ENCODE assay signal across 13 cellular contexts in the genomic region with DNA sequence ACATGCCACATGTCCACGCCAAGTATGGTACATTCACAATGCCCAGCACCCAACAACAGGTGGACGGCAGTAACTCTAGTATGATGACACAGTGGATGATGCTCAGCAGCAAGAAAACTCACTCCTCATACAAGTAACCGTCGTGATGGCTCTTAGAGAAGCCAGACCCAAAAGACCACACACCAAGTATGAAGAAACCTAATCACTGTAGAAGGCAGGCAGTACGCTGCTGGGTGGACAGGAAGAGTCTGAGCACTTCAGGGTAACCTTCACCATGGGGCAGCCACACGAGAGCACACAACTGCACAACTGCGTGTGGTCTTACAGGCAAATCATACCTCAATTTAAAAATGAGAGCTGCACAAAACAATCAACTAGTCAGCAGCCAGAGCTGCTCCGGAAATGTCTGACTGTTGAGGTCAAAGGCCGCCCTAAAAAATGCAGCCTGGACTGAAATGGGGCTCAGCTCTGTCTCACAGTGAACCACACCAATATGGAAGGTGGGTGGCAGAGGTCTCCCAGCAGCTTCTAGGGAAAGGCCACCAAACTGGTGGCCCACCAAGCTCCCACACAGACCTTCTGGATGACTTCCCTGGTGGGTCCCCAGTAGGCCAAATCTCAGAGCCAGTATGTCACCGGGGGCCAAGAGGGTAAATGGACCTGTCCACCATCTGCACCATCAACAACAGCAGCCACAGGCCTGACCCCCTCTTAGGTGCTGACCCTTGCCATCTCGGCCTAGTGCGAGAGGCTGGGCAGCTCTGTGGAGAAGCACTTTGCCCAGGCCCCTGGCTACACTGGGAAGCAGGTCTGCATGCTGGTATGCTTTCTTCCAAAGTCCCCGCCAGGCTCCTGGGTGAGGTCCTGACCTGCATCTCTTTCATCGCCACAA. TPM values are rescaled to one million over a fixed set of nuclear protein-coding genes. Genes with fewer than 3 reads are reported as not detected.
DNase-seq lines count a peak whose midpoint lies in the region; ATAC-seq, FAIRE-seq and TF ChIP-seq lines count a peak whose summit lies in the region.
"Had no signal": no experiment of that assay in that cellular context is flagged by ENCODE, and none has a peak within 500 bp of the region (broad histone marks: within the 10 kb centered on the region; RNA-seq: fewer than 3 reads in every experiment).

No MANE protein-coding gene starts in this region.

- FAIRE-seq in K562 (lab: Jason Lieb, UNC) (peak; percentile 42), keratinocyte (lab: Jason Lieb, UNC) (no peak)

- H3K4me2 ChIP-seq in K562 (ENCODE audit: insufficient read depth, low read length) (no peak overlapping the region), keratinocyte (ENCODE audit: control insufficient read depth, extremely low read depth, insufficient read depth, low read depth, low read length) (no peak overlapping the region)
- H3K4me2 ChIP-seq: SK-N-SH had no signal

- CTCF ChIA-PET in K562 (lab: Yijun Ruan, JAX; ENCODE audit: low intra/inter-chr PET ratio): no interaction called here

- 61% methylated on average over 14 of the region's 14 CpGs for WGBS in K562 (ENCODE audit: insufficient coverage, low coverage, missing lambda C conversion rate)

- intact Hi-C loops in K562 (cut with micrococcal nuclease): no loop called here

- dilution Hi-C loops in keratinocyte (cut with MboI; ENCODE audit: extremely low pct_ligation_motif_present, low sequenced_read_pairs): no loop called here

- TF ChIP-seq POLR2A in K562 (conservative IDR thresholded peaks at IDR 0.05): no peak

- POLR2A ChIA-PET in K562 (lab: Yijun Ruan, JAX): interaction anchor here (0.6 to 2.0 kb wide), 3 partner anchors 13 to 77 kb away, joined by 3 to 10 read pairs (median 3); a partner anchor contains a TSS

- H3K4me3 ChIP-seq in K562 (no peak overlapping the region), keratinocyte (ENCODE audit: control insufficient read depth in 2 of 3, extremely low read depth in 1 of 3, insufficient read depth in 2 of 3, low read depth in 1 of 3, low read length in 3 of 3) (no peak overlapping the region)

- peaks cover 91% of the 10 kb centered on the region for H3K79me2 ChIP-seq in K562 (ENCODE audit: control insufficient read depth, insufficient read depth, low read length)
- peaks cover 98% of the 10 kb centered on the region for H3K79me2 ChIP-seq in keratinocyte (ENCODE audit: control insufficient read depth, insufficient read depth, low read length)

- peak; percentile 16 for ATAC-seq in K562
- no peak for ATAC-seq in GM19467 (IDR thresholded peaks at IDR 0.05; ENCODE audit: unreplicated experiment)

- no peak for TF ChIP-seq EP300 in K562 (IDR thresholded peaks at IDR 0.05; ENCODE audit: low read length)

- no peaks in the 10 kb centered on the region for H3K9me3 ChIP-seq in K562 (replicated peaks; ENCODE audit: control insufficient read depth, insufficient read depth, low read depth, low read length)
- H3K9me3 ChIP-seq in keratinocyte (ENCODE audit: control insufficient read depth, low read depth, low read length): no peaks in the 10 kb centered on the region
- H3K9me3 ChIP-seq: SK-N-SH had no signal

- H3K27me3 ChIP-seq in K562 (ENCODE audit: control insufficient read depth in 2 of 2, insufficient read depth in 2 of 2, low read length in 2 of 2): no peaks in the 10 kb centered on the region
- H3K27me3 ChIP-seq in keratinocyte (ENCODE audit: control insufficient read depth, extremely low read depth, insufficient read depth, low read length): no peaks in the 10 kb centered on the region

- H3K27ac ChIP-seq in K562 (ENCODE audit: extremely low read depth, low read depth, low read length) (no peak overlapping the region), keratinocyte (ENCODE audit: control insufficient read depth, insufficient read depth, low read length) (peak overlapping the region; percentile 1)

- BruUV-seq in K562 (replicated peaks; lab: Mats Ljungman, UMichigan): no TSS peak

- DNase-seq in HCEC 1CT (peak; percentile 67), K562 (ENCODE audit: extremely low read depth in 1 of 4, low spot score in 3 of 4) (peak in 1 of 4 experiments; percentile 20), keratinocyte (ENCODE audit: low read depth, low spot score) (no peak), smooth muscle cell of the brain vasculature (ENCODE audit: low read depth, low spot score) (peak; percentile 10), Kasumi-1 (lab: John Stamatoyannopoulos, UW) (no peak), retina (no peak), mucosa of gallbladder (ENCODE audit: low spot score) (no peak)
- DNase-seq: activated CD4-positive, alpha-beta T cell treated with anti-CD3 and anti-CD28 coated beads, Interleukin-2, amount 10 ng/mL, durations not matched to agents 24 days and 14 days; hypothalamus; SK-N-SH; stimulated activated CD4-positive, alpha-beta T cell treated with anti-CD3 and anti-CD28 coated beads, Interleukin-12 subunit alpha, Interleukin-12 subunit beta, amount 100 ng/mL, for 4 hours; stimulated activated CD8-positive, alpha-beta memory T cell treated with anti-CD3 and anti-CD28 coated beads, Interleukin-4, amount 100 ng/mL, for 48 hours had no signal

- H3K4me1 ChIP-seq in K562 (replicated peaks in 1 of 2; ENCODE audit: control insufficient read depth in 2 of 2, insufficient read depth in 2 of 2, low read length in 2 of 2) (peaks cover 34 to 43% of the 10 kb centered on the region in 2 experiments), keratinocyte (ENCODE audit: control insufficient read depth, extremely low read depth, insufficient read depth, low read length) (peaks cover 43% of the 10 kb centered on the region)

- no peak overlapping the region for H2AFZ ChIP-seq in K562 (ENCODE audit: low read depth, low read length)
- no peak overlapping the region for H2AFZ ChIP-seq in keratinocyte (ENCODE audit: control insufficient read depth, low read length)

- TF ChIP-seq CTCF in K562 (IDR thresholded peaks at IDR 0.05 in 2 of 3, conservative IDR thresholded peaks at IDR 0.05 in 1 of 3; ENCODE audit: insufficient read depth in 2 of 3, low read depth in 1 of 3, low read length in 3 of 3) (no peak), keratinocyte (optimal IDR thresholded peaks at IDR 0.05 in 1 of 3, IDR thresholded peaks at IDR 0.05 in 1 of 3, conservative IDR thresholded peaks at IDR 0.05 in 1 of 3; ENCODE audit: extremely low read depth in 1 of 3, insufficient read depth in 2 of 3, low read length in 3 of 3) (no peak)

- H3K9me1 ChIP-seq in K562 (ENCODE audit: control insufficient read depth, insufficient read depth, low read length): peaks cover 13% of the 10 kb centered on the region
- peaks cover 17% of the 10 kb centered on the region for H3K9me1 ChIP-seq in keratinocyte (ENCODE audit: control insufficient read depth, extremely low read depth, insufficient read depth, low read length)

- peak overlapping the region in 1 of 2 experiments; percentile 68; a peak in 2 of 4 replicates for H3K9ac ChIP-seq in K562 (ENCODE audit: insufficient read depth in 1 of 2, low read depth in 2 of 2, low read length in 2 of 2)
- H3K9ac ChIP-seq in keratinocyte (ENCODE audit: control insufficient read depth, extremely low read depth, insufficient read depth, low read length): no peak overlapping the region
- H3K9ac ChIP-seq: SK-N-SH had no signal

- in situ Hi-C loops in K562 (cut with MboI): no loop called here

- 0 out of 3 replicates have a peak, but pooled peaks cover 3% of the 10 kb centered on the region for H3K36me3 ChIP-seq in K562 (ENCODE audit: control insufficient read depth, insufficient read depth, low read length)
- no peaks in the 10 kb centered on the region for H3K36me3 ChIP-seq in keratinocyte (ENCODE audit: control insufficient read depth in 2 of 2, extremely low read depth in 1 of 2, insufficient read depth in 2 of 2, low read length in 2 of 2)

- H4K20me1 ChIP-seq in K562 (replicated peaks; ENCODE audit: control insufficient read depth, insufficient read depth, low read length) (peaks cover 28% of the 10 kb centered on the region), keratinocyte (ENCODE audit: control insufficient read depth, extremely low read depth, insufficient read depth, low read length) (peaks cover 9% of the 10 kb centered on the region)

- TF ChIP-seq RAD21 in K562 (CRISPR knock-in tag; conservative IDR thresholded peaks at IDR 0.05 in 1 of 2, IDR thresholded peaks at IDR 0.05 in 1 of 2): no peak

RNA-seq across cellular contexts. Expression of a gene that starts 17.8 kb away (rescaled TPM):
- total RNA-seq in K562 (2011; cell fraction: chromatin; rRNA removed; ENCODE audit: low replicate concordance): 11.6 and 16.6 TPM in 2 replicates
- 8.3 and 9.7 TPM in 2 replicates for total RNA-seq in K562 (2011; cell fraction: nucleolus; rRNA removed)
- 13.4 and 19.4 TPM in 2 replicates for total RNA-seq in K562 (2011; cell fraction: nucleoplasm; rRNA removed)
- total RNA-seq in K562 (2014; rRNA removed) (18.8 and 20.9 TPM in 2 replicates), K562 (2014; rRNA removed; fragmentation: Illumina TruSeq; extraction: Trizol) (10.3 and 11.8 TPM in 2 replicates), K562 (2015; rRNA removed; fragmentation: Illumina TruSeq; extraction: Trizol) (16.9 and 17.9 TPM in 2 replicates), K562 (2021) (22.4 and 23.4 TPM in 2 replicates), mucosa of gallbladder (26.9 TPM)
- polyA plus RNA-seq in K562 (2011; rRNA removed) (6.1 and 6.6 TPM in 2 replicates), K562 (2014; fragmentation: Illumina TruSeq; extraction: Trizol) (11.0 and 12.7 TPM in 2 replicates), K562 (2014; fragmentation: Nextera tagmentation; extraction: Ambion mirVana) (1 to 10 TPM; 3.6 to 4.3 TPM), K562 (2014; rRNA removed) (12.1 and 14.1 TPM in 2 replicates), keratinocyte (26.9 to 47.3 TPM (median 41.9 TPM) in 3 replicates)
- 6.7 and 7.1 TPM in 2 replicates for polyA plus RNA-seq in K562 (2011; cell fraction: cytosol; rRNA removed)
- 19.7 and 24.3 TPM in 2 replicates for polyA plus RNA-seq in K562 (2011; cell fraction: nucleus; rRNA removed)
- polyA plus RNA-seq in K562 (2012): 13.0 and 13.4 TPM in 2 replicates
- 4.7 and 6.5 TPM in 2 replicates for polyA minus RNA-seq in K562 (2011; rRNA and poly(A)+ RNA removed)
- 6.4 and 8.6 TPM in 2 replicates for polyA minus RNA-seq in K562 (2011; cell fraction: cytosol; rRNA and poly(A)+ RNA removed)
- polyA minus RNA-seq in K562 (2011; cell fraction: nucleus; rRNA and poly(A)+ RNA removed): 7.7 and 8.9 TPM in 2 replicates
- 97.4 TPM for polyA plus RNA-seq in keratinocyte (2011; ENCODE audit: low read depth)
- 42.9 and 60.3 TPM in 2 replicates for polyA plus RNA-seq in keratinocyte (2011; cell fraction: cytosol; rRNA removed)
- 76.7 and 81.0 TPM in 2 replicates for polyA plus RNA-seq in keratinocyte (2011; cell fraction: nucleus; rRNA removed)
- polyA plus RNA-seq in keratinocyte (2012; ENCODE audit: low replicate concordance): 63.7 and 91.3 TPM in 2 replicates
- polyA minus RNA-seq in keratinocyte: 38.6 to 50.1 TPM (median 44.3 TPM) in 3 replicates
- 57.0 TPM for polyA minus RNA-seq in keratinocyte (2011; cell fraction: cytosol; rRNA and poly(A)+ RNA removed)
- 45.6 and 62.4 TPM in 2 replicates for polyA minus RNA-seq in keratinocyte (2011; cell fraction: nucleus; rRNA and poly(A)+ RNA removed)

Comparison
In these comparisons a context has a peak if more than half of its experiments do, and no peak if none do; other contexts are left out.
1. DNase-seq: peak in HCEC 1CT (single experiment) and smooth muscle cell of the brain vasculature (single experiment); none in keratinocyte (single experiment), Kasumi-1 (0 of 2), retina (single experiment) and mucosa of gallbladder (single experiment).